2 cellular contexts compared by ENCODE assay signal in genomic region chr3:180610981-180611380, GRCh38.
TF ChIP-seq lines count a peak whose summit lies in the region.

No MANE protein-coding gene starts in this region.

TF ChIP-seq in IMR-90, 13 proteins besides CTCF, POLR2A, EP300 and RAD21 (continued from another document):
- TF ChIP-seq CEBPB (IDR thresholded peaks at IDR 0.05; ENCODE audit: low read depth, low read length): no peak
- TF ChIP-seq CHD1 (IDR thresholded peaks at IDR 0.05; ENCODE audit: low read depth, low read length): no peak
- no peak for TF ChIP-seq RCOR1 (IDR thresholded peaks at IDR 0.05; ENCODE audit: insufficient replicate concordance, low read length)
- no peak for TF ChIP-seq MAZ (IDR thresholded peaks at IDR 0.05; ENCODE audit: borderline replicate concordance, low read depth, low read length)
- TF ChIP-seq USF2 (IDR thresholded peaks at IDR 0.05; ENCODE audit: low read depth, low read length): no peak
- TF ChIP-seq SMC3 (IDR thresholded peaks at IDR 0.05; ENCODE audit: low read depth, low read length): no peak
- no peak for TF ChIP-seq ELK1 (IDR thresholded peaks at IDR 0.05; ENCODE audit: borderline replicate concordance, low read depth, low read length)
- TF ChIP-seq BHLHE40 (IDR thresholded peaks at IDR 0.05; ENCODE audit: low read depth, low read length): no peak
- no peak for TF ChIP-seq RFX5 (IDR thresholded peaks at IDR 0.05; ENCODE audit: low read depth, low read length)
- TF ChIP-seq NFE2L2 (IDR thresholded peaks at IDR 0.05; ENCODE audit: low read depth, low read length): no peak
- TF ChIP-seq MAFK (IDR thresholded peaks at IDR 0.05; ENCODE audit: low read depth, low read length): no peak

TF ChIP-seq in SK-N-SH treated with all-trans-retinoic acid at 6 μM for 48 hours, 23 proteins besides CTCF, POLR2A, EP300 and RAD21 (continued from another document):
- TF ChIP-seq ZNF8 (CRISPR knock-in tag; IDR thresholded peaks at IDR 0.05) (no peak), ISL1 (CRISPR knock-in tag; IDR thresholded peaks at IDR 0.05) (no peak), BACH2 (CRISPR knock-in tag; IDR thresholded peaks at IDR 0.05; ENCODE audit: borderline replicate concordance) (no peak), TCF4 (CRISPR knock-in tag; IDR thresholded peaks at IDR 0.05; ENCODE audit: borderline replicate concordance) (no peak), CREB5 (CRISPR knock-in tag; IDR thresholded peaks at IDR 0.05; ENCODE audit: low read depth) (no peak), PATZ1 (CRISPR knock-in tag; IDR thresholded peaks at IDR 0.05; ENCODE audit: borderline replicate concordance) (no peak), ZC3H10 (CRISPR knock-in tag; IDR thresholded peaks at IDR 0.05) (no peak), OSR1 (CRISPR knock-in tag; IDR thresholded peaks at IDR 0.05) (no peak), POU6F1 (CRISPR knock-in tag; IDR thresholded peaks at IDR 0.05; ENCODE audit: borderline replicate concordance, low read depth) (no peak), ARNTL (CRISPR knock-in tag; IDR thresholded peaks at IDR 0.05; ENCODE audit: borderline replicate concordance, low read depth) (no peak)
